ENCODE assay signal across 10 cellular contexts in the genomic region with DNA sequence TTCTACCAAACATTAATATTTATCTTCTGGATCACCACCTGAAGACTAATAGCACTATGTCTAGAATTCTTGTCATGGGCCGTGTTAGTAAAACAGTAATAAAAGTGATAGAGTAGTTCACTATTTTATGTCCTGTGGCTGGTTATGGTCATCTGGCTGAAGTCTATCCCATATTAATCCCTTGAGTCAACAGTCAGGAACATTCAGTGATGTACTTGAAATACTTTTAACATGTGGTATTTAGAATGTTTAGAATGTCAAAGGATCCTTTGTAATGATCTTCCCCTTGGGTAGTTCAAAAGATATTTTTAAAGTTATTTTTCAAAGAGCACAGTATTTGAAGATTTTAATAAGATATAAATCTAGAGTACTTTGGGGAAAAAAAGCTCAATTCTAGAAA.
A peak's percentile ranks its signal among the peaks of the same experiment; 100 is the strongest.
DNase-seq lines count a peak whose midpoint lies in the region; TF ChIP-seq lines count a peak whose summit lies in the region.
"Had no signal": no experiment of that assay in that cellular context is flagged by ENCODE, and none has a peak within 500 bp of the region (broad histone marks: within the 10 kb centered on the region; RNA-seq: fewer than 3 reads in every experiment).

No MANE protein-coding gene starts in this region.

- peaks cover 0 to 2% (median 0%) of the 10 kb centered on the region in 3 donors for H3K27me3 Mint-ChIP-seq in immature natural killer cell (ENCODE audit: low read depth in 3 of 3)

- H3K4me3 ChIP-seq in ascending aorta (peak overlapping the region in 1 of 2 donors; percentile 58), tibial artery (no peak overlapping the region)

- H3K36me3 Mint-ChIP-seq in immature natural killer cell, result peaks cover 0 to 4% (median 0%) of the 10 kb centered on the region in 3 donors

- in situ Hi-C loops in KBM-7 (cut with MboI; ENCODE audit: low pct_unique_long_range_greater_than_20kb, low sequenced_read_pairs), result no loop called here

- H3K4me1 Mint-ChIP-seq in immature natural killer cell, result peaks cover 75 to 97% of the 10 kb centered on the region in 2 donors

- peaks cover 20 to 68% of the 10 kb centered on the region in 2 donors for H3K4me1 ChIP-seq in ascending aorta
- peaks cover 0 to 100% (median 62%) of the 10 kb centered on the region in 4 donors for H3K4me1 ChIP-seq in tibial artery

- H3K9me3 Mint-ChIP-seq in immature natural killer cell, result no peaks in the 10 kb centered on the region

- H3K36me3 ChIP-seq in ascending aorta (no peaks in the 10 kb centered on the region), tibial artery (no peaks in the 10 kb centered on the region)

- H3K9me3 ChIP-seq in ascending aorta (no peaks in the 10 kb centered on the region), tibial artery (no peaks in the 10 kb centered on the region)

- peak overlapping the region; percentile 1 to 73 (median 34) for H3K27ac Mint-ChIP-seq in immature natural killer cell

- no peaks in the 10 kb centered on the region for H3K27me3 ChIP-seq in ascending aorta
- H3K27me3 ChIP-seq in tibial artery, result no peaks in the 10 kb centered on the region

- DNase-seq in SHP77 treated with DMSO at 0.1 percent for 48 hours (lab: John Stamatoyannopoulos, UW), result peak; percentile 59
- DNase-seq in SHP77 (lab: John Stamatoyannopoulos, UW), result no peak
- no peak for DNase-seq in ascending aorta (ENCODE audit: low spot score in 2 of 2)
- no peak for DNase-seq in immature natural killer cell
- DNase-seq in tibial artery, result no peak
- no peak for DNase-seq in KBM-7
- no peak for DNase-seq in KG1 (lab: John Stamatoyannopoulos, UW)
- no peak for DNase-seq in HPDE6-E6E7 (ENCODE audit: extremely low spot score)
- DNase-seq: activated CD4-positive, alpha-beta T cell treated with anti-CD3 and anti-CD28 coated beads, Interleukin-2, amount 50 U/mL, for 4 hours; NCI-H446 treated with DMSO at 0.1 percent for 48 hours had no signal

- intact Hi-C loops in ascending aorta (cut with DNase I), result no loop called here
- intact Hi-C loops in tibial artery (cut with DNase I; ENCODE audit: low total_unique reads), result no loop called here

- TF ChIP-seq CTCF in ascending aorta (IDR thresholded peaks at IDR 0.05) (no peak), tibial artery (IDR thresholded peaks at IDR 0.05) (no peak)

- peak overlapping the region; percentile 68 to 78 for H3K27ac ChIP-seq in ascending aorta
- peak overlapping the region; percentile 60 to 87 for H3K27ac ChIP-seq in tibial artery

- peak overlapping the region in 2 of 5 donors; percentile 3 to 41 for H3K4me3 Mint-ChIP-seq in immature natural killer cell
